Comparison of ENCODE assay signal across 1 cellular context in the genomic region with DNA sequence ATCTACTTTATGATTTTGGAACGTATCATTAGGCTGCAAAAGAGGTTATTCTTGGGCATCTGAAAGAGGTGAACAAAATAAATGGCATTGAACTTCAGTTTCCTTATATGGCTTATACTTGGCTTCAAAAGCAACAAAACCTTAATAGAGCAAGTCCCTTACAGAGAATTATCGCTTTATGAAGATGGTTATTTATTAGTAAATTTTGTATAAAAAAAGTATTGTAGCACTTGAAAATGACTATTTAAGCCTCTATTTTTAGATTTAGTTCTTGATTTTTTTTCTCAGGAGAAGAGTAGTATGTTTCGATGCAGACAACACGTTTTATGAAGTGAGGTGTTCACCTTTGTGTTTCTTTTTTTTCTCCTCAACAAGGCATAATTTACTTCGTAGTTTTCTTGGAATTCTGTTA.
TF ChIP-seq lines count a peak whose summit lies in the region.

No MANE protein-coding gene starts in this region.

TF ChIP-seq in GM23338, 12 proteins besides CTCF, POLR2A, EP300 and RAD21 (continued from another document):
- TF ChIP-seq, protein P1, sequence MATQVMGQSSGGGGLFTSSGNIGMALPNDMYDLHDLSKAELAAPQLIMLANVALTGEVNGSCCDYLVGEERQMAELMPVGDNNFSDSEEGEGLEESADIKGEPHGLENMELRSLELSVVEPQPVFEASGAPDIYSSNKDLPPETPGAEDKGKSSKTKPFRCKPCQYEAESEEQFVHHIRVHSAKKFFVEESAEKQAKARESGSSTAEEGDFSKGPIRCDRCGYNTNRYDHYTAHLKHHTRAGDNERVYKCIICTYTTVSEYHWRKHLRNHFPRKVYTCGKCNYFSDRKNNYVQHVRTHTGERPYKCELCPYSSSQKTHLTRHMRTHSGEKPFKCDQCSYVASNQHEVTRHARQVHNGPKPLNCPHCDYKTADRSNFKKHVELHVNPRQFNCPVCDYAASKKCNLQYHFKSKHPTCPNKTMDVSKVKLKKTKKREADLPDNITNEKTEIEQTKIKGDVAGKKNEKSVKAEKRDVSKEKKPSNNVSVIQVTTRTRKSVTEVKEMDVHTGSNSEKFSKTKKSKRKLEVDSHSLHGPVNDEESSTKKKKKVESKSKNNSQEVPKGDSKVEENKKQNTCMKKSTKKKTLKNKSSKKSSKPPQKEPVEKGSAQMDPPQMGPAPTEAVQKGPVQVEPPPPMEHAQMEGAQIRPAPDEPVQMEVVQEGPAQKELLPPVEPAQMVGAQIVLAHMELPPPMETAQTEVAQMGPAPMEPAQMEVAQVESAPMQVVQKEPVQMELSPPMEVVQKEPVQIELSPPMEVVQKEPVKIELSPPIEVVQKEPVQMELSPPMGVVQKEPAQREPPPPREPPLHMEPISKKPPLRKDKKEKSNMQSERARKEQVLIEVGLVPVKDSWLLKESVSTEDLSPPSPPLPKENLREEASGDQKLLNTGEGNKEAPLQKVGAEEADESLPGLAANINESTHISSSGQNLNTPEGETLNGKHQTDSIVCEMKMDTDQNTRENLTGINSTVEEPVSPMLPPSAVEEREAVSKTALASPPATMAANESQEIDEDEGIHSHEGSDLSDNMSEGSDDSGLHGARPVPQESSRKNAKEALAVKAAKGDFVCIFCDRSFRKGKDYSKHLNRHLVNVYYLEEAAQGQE (IDR thresholded peaks at IDR 0.05; ENCODE audit: unreplicated experiment), result no peak
- TF ChIP-seq POLR2AphosphoS5 (IDR thresholded peaks at IDR 0.05; ENCODE audit: low read depth) (no peak), JUNB (IDR thresholded peaks at IDR 0.05; ENCODE audit: unreplicated experiment) (no peak)
TF ChIP-seq in GM23338: peak in this region for 0.
